In genomic region chr12:47894652-47895051, GRCh38 we compare ENCODE assay signal across 21 cellular contexts. TPM values are rescaled to one million over a fixed set of nuclear protein-coding genes. Genes with fewer than 3 reads are reported as not detected.
A peak's percentile ranks its signal among the peaks of the same experiment; 100 is the strongest.
DNase-seq lines count a peak whose midpoint lies in the region; ATAC-seq and TF ChIP-seq lines count a peak whose summit lies in the region.
"Had no signal": no experiment of that assay in that cellular context is flagged by ENCODE, and none has a peak within 500 bp of the region (broad histone marks: within the 10 kb centered on the region; RNA-seq: fewer than 3 reads in every experiment).

No MANE protein-coding gene starts in this region.

- H3K4me3 ChIP-seq in OCI-LY7 (ENCODE audit: low read depth, low read length, poor library complexity, severe bottlenecking) = no peak overlapping the region
- no peak overlapping the region for H3K4me3 ChIP-seq in endodermal cell (ENCODE audit: low read length)
- H3K4me3 ChIP-seq: HAP-1 had no signal

- DNase-seq in activated CD4-positive, alpha-beta T cell treated with anti-CD3 and anti-CD28 coated beads, Interleukin-2, amount 10 ng/mL, durations not matched to agents 24 days and 14 days = no peak
- no peak for DNase-seq in activated CD4-positive, alpha-beta T cell treated with anti-CD3 and anti-CD28 coated beads, Interleukin-2, amount 50 U/mL, for 1 hour
- DNase-seq in OCI-LY7 (ENCODE audit: low spot score) (no peak), endodermal cell (peak; percentile 33), H4 (ENCODE audit: low spot score) (no peak), cerebellum (ENCODE audit: low spot score) (no peak)
- no peak for DNase-seq in stimulated activated effector memory CD8-positive, alpha-beta T cell treated with anti-CD3 and anti-CD28 coated beads, Interleukin-12 subunit alpha, Interleukin-12 subunit beta, amount 100 ng/mL, for 72 hours (ENCODE audit: low spot score in 2 of 2)
- DNase-seq: Caco-2; CD4-positive, alpha-beta T cell; GF-D8; NCI-H1105 treated with DMSO at 0.1 percent for 48 hours; NCI-H1694; NCI-H510A; NCI-H748 treated with DMSO at 0.1 percent for 48 hours; OCI-M1; RPMI8226; SIG-M5 had no signal

- H3K9me3 ChIP-seq in OCI-LY7 (ENCODE audit: low read length) = no peaks in the 10 kb centered on the region
- no peaks in the 10 kb centered on the region for H3K9me3 ChIP-seq in endodermal cell (ENCODE audit: control insufficient read depth, low read length)
- H3K9me3 ChIP-seq: Caco-2, HAP-1 had no signal

- no peak for ATAC-seq in stimulated activated effector memory CD8-positive, alpha-beta T cell treated with anti-CD3 and anti-CD28 coated beads, Interleukin-12 subunit alpha, Interleukin-12 subunit beta, amount 100 ng/mL, for 72 hours
- ATAC-seq in HG03039 (IDR thresholded peaks at IDR 0.05; ENCODE audit: unreplicated experiment) = no peak

- H3K4me1 Mint-ChIP-seq in activated CD4-positive, alpha-beta T cell treated with anti-CD3 and anti-CD28 coated beads, Interleukin-2, amount 10 ng/mL, durations not matched to agents 24 days and 14 days = peaks cover 89% of the 10 kb centered on the region
- no peaks in the 10 kb centered on the region for H3K4me1 Mint-ChIP-seq in endodermal cell
- peaks cover 81% of the 10 kb centered on the region for H3K4me1 Mint-ChIP-seq in stimulated activated effector memory CD8-positive, alpha-beta T cell treated with anti-CD3 and anti-CD28 coated beads, Interleukin-12 subunit alpha, Interleukin-12 subunit beta, amount 100 ng/mL, for 72 hours

- H3K9me2 ChIP-seq in OCI-LY7 (ENCODE audit: insufficient read depth, low read length) = no peaks in the 10 kb centered on the region

- intact Hi-C loops in activated CD4-positive, alpha-beta T cell treated with anti-CD3 and anti-CD28 coated beads, Interleukin-2, amount 10 ng/mL, durations not matched to agents 24 days and 14 days (cut with micrococcal nuclease) = loop anchor here (1.0 kb wide), 1 partner anchor 10 kb away; the partner anchor contains the start of gene VDR
- intact Hi-C loops in OCI-LY7 (cut with micrococcal nuclease; ENCODE audit: unreplicated experiment) = no loop called here

- peaks cover 34% of the 10 kb centered on the region for H3K27me3 ChIP-seq in endodermal cell (ENCODE audit: control insufficient read depth, insufficient read depth, low read length, poor library complexity, severe bottlenecking)

- H3K27ac ChIP-seq in OCI-LY7 (ENCODE audit: low read depth, low read length, poor library complexity, severe bottlenecking) (peak overlapping the region; percentile 19), endodermal cell (ENCODE audit: low read depth, low read length) (no peak overlapping the region)

- 86 to 88% methylated on average over 4 to 6 of the region's 6 CpGs for WGBS in endodermal cell (ENCODE audit: insufficient coverage in 1 of 2, insufficient read length in 1 of 2), 2 experiments

- POLR2A ChIA-PET in OCI-LY7 (lab: Charles Lee) = interaction anchor here (0.8 to 2.0 kb wide), 4 partner anchors 9 to 59 kb away, joined by 3 to 11 read pairs (median 4); no protein-coding TSS in a partner anchor

- H3K79me2 ChIP-seq in OCI-LY7 (ENCODE audit: insufficient read depth, low read depth, low read length) = no peaks in the 10 kb centered on the region

- no peaks in the 10 kb centered on the region for H3K27me3 Mint-ChIP-seq in activated CD4-positive, alpha-beta T cell treated with anti-CD3 and anti-CD28 coated beads, Interleukin-2, amount 10 ng/mL, durations not matched to agents 24 days and 14 days
- peaks cover 64% of the 10 kb centered on the region for H3K27me3 Mint-ChIP-seq in endodermal cell (ENCODE audit: insufficient read depth)
- H3K27me3 Mint-ChIP-seq: CD4-positive, alpha-beta T cell had no signal

- no peaks in the 10 kb centered on the region for H4K20me1 ChIP-seq in OCI-LY7 (ENCODE audit: insufficient read depth, low read length)

- CTCF ChIA-PET in OCI-LY7 (lab: Charles Lee; ENCODE audit: unreplicated experiment) = interaction anchor here (0.5 to 2.4 kb wide), 2 partner anchors 10 kb away, joined by 3 to 12 read pairs; no protein-coding TSS in a partner anchor

- H3K36me3 Mint-ChIP-seq in activated CD4-positive, alpha-beta T cell treated with anti-CD3 and anti-CD28 coated beads, Interleukin-2, amount 10 ng/mL, durations not matched to agents 24 days and 14 days (ENCODE audit: low read depth) = peaks cover 84% of the 10 kb centered on the region
- H3K36me3 Mint-ChIP-seq in endodermal cell (ENCODE audit: low read depth) = no peaks in the 10 kb centered on the region
- H3K36me3 Mint-ChIP-seq in stimulated activated effector memory CD8-positive, alpha-beta T cell treated with anti-CD3 and anti-CD28 coated beads, Interleukin-12 subunit alpha, Interleukin-12 subunit beta, amount 100 ng/mL, for 72 hours = peaks cover 98% of the 10 kb centered on the region
- H3K36me3 Mint-ChIP-seq: IgD-negative memory B cell had no signal

- H3K9ac ChIP-seq in endodermal cell (ENCODE audit: extremely low read depth, low read length, poor library complexity, severe bottlenecking) = no peak overlapping the region

- H3K4me3 Mint-ChIP-seq in activated CD4-positive, alpha-beta T cell treated with anti-CD3 and anti-CD28 coated beads, Interleukin-2, amount 10 ng/mL, durations not matched to agents 24 days and 14 days = peak overlapping the region; percentile 79
- H3K4me3 Mint-ChIP-seq in endodermal cell = no peak overlapping the region
- no peak overlapping the region for H3K4me3 Mint-ChIP-seq in stimulated activated effector memory CD8-positive, alpha-beta T cell treated with anti-CD3 and anti-CD28 coated beads, Interleukin-12 subunit alpha, Interleukin-12 subunit beta, amount 100 ng/mL, for 72 hours
- H3K4me3 Mint-ChIP-seq: B cell; CD4-positive, alpha-beta T cell had no signal

- no peak overlapping the region for H2AFZ ChIP-seq in OCI-LY7 (ENCODE audit: low read length)

- peak overlapping the region; percentile 86 for H3K27ac Mint-ChIP-seq in activated CD4-positive, alpha-beta T cell treated with anti-CD3 and anti-CD28 coated beads, Interleukin-2, amount 10 ng/mL, durations not matched to agents 24 days and 14 days
- no peak overlapping the region for H3K27ac Mint-ChIP-seq in endodermal cell
- H3K27ac Mint-ChIP-seq in stimulated activated effector memory CD8-positive, alpha-beta T cell treated with anti-CD3 and anti-CD28 coated beads, Interleukin-12 subunit alpha, Interleukin-12 subunit beta, amount 100 ng/mL, for 72 hours = peak overlapping the region; percentile 46
- H3K27ac Mint-ChIP-seq: B cell; CD4-positive, alpha-beta T cell; IgD-negative memory B cell had no signal

- H3K4me1 ChIP-seq in OCI-LY7 (ENCODE audit: insufficient read depth, low read length, poor library complexity, severe bottlenecking) (peaks cover 28% of the 10 kb centered on the region), endodermal cell (ENCODE audit: control insufficient read depth, insufficient read depth, low read length) (no peaks in the 10 kb centered on the region)
- H3K4me1 ChIP-seq: Caco-2, HAP-1 had no signal

- BruUV-seq in OCI-LY7 (replicated peaks; lab: Mats Ljungman, UMichigan) = no TSS peak

- H3K4me2 ChIP-seq in OCI-LY7 (ENCODE audit: low read length) = peak overlapping the region; percentile 57

- H3K9me3 Mint-ChIP-seq in activated CD4-positive, alpha-beta T cell treated with anti-CD3 and anti-CD28 coated beads, Interleukin-2, amount 10 ng/mL, durations not matched to agents 24 days and 14 days = no peaks in the 10 kb centered on the region
- H3K9me3 Mint-ChIP-seq in endodermal cell = no peaks in the 10 kb centered on the region
- H3K9me3 Mint-ChIP-seq in stimulated activated effector memory CD8-positive, alpha-beta T cell treated with anti-CD3 and anti-CD28 coated beads, Interleukin-12 subunit alpha, Interleukin-12 subunit beta, amount 100 ng/mL, for 72 hours = no peaks in the 10 kb centered on the region
- H3K9me3 Mint-ChIP-seq: CD4-positive, alpha-beta T cell; IgD-negative memory B cell had no signal

- TF ChIP-seq CTCF in OCI-LY7 (conservative IDR thresholded peaks at IDR 0.05; ENCODE audit: low read length) (no peak), endodermal cell (conservative IDR thresholded peaks at IDR 0.05) (no peak)

- no peaks in the 10 kb centered on the region for H3K36me3 ChIP-seq in OCI-LY7 (ENCODE audit: insufficient read depth, low read length)
- no peaks in the 10 kb centered on the region for H3K36me3 ChIP-seq in endodermal cell (ENCODE audit: control insufficient read depth, insufficient read depth, low read length)
- H3K36me3 ChIP-seq: HAP-1 had no signal

RNA-seq across cellular contexts. Expression of gene VDR, which starts 10.1 kb away (rescaled TPM):
- 267 and 277 TPM in 2 replicates for total RNA-seq in activated CD4-positive, alpha-beta T cell treated with anti-CD3 and anti-CD28 coated beads, Interleukin-2, amount 10 ng/mL, durations not matched to agents 24 days and 14 days
- 4.8 and 5.4 TPM in 2 replicates for total RNA-seq in OCI-LY7 (2014; rRNA removed; shearing (Covaris generic))
- total RNA-seq in OCI-LY7 (2022) (1.9 and 2.4 TPM in 2 replicates), endodermal cell (under 1 TPM in 1 of 2 donors, not detected in 1; 0.04 TPM), cerebellum (0.09 TPM)
- not detected for polyA plus RNA-seq in endodermal cell (2013, experiment 1 of 2)
- polyA plus RNA-seq in endodermal cell (2013, experiment 2 of 2) = not detected
- total RNA-seq in H4 (2014; rRNA removed; shearing (Covaris generic)) = 5.6 and 7.3 TPM in 2 replicates

Comparison
In these comparisons a context has a peak if more than half of its experiments do, and no peak if none do; other contexts are left out.
1. RNA of gene VDR, which starts 10.1 kb away (total RNA-seq): 267 to 277 TPM in activated CD4-positive, alpha-beta T cell treated with anti-CD3 and anti-CD28 coated beads, Interleukin-2, amount 10 ng/mL, durations not matched to agents 24 days and 14 days; 5.6 to 7.3 TPM in H4, 1.9 to 5.4 TPM in OCI-LY7, 0.09 TPM in cerebellum (single experiment) and 0.04 TPM in endodermal cell; every median in the first group is over 10 times any median in the second.